ENCODE assay signal across 23 cellular contexts in genomic region chr16:4933433-4933832, GRCh38. TPM values are rescaled to one million over a fixed set of nuclear protein-coding genes. Genes with fewer than 3 reads are reported as not detected.
"Had no signal": no experiment of that assay in that cellular context is flagged by ENCODE, and none has a peak within 500 bp of the region (broad histone marks: within the 10 kb centered on the region; RNA-seq: fewer than 3 reads in every experiment).

No MANE protein-coding gene starts in this region.

- H3K27ac ChIP-seq: cardiac muscle cell, heart right ventricle, prostate gland, testis had no signal

- ATAC-seq: activated CD8-positive, alpha-beta memory T cell treated with anti-CD3 and anti-CD28 coated beads, Interleukin-2, amount 10 ng/mL, durations not matched to agents 7 days and 5 days; activated CD8-positive, alpha-beta T cell treated with anti-CD3 and anti-CD28 coated beads for 36 hours; heart right ventricle; left cardiac atrium; stimulated activated naive B cell treated with anti-CD40 and anti-IgM and Interleukin-4, amounts not matched to agents 10 μg/mL and 1 μg/mL and 100 μg/mL, for 72 hours had no signal

- H3K27ac Mint-ChIP-seq: activated CD4-positive, alpha-beta T cell treated with anti-CD3 and anti-CD28 coated beads, Interleukin-2, amount 10 ng/mL, durations not matched to agents 7 days and 5 days; activated CD8-positive, alpha-beta memory T cell treated with anti-CD3 and anti-CD28 coated beads, Interleukin-2, amount 10 ng/mL, durations not matched to agents 7 days and 5 days; activated CD8-positive, alpha-beta T cell treated with anti-CD3 and anti-CD28 coated beads for 36 hours; activated naive CD4-positive, alpha-beta T cell treated with anti-CD3 and anti-CD28 coated beads, Interleukin-2, amount 10 ng/mL, durations not matched to agents 7 days and 5 days; naive B cell; stimulated activated naive B cell treated with anti-CD40 and anti-IgM and Interleukin-4, amounts not matched to agents 10 μg/mL and 1 μg/mL and 100 μg/mL, for 72 hours; T-helper 1 cell treated with Interleukin-12 subunit alpha and Interleukin-12 subunit beta and Interleukin-4 antibody, amounts not matched to agents 30 μg/mL and 1 μg/mL, for 36 hours had no signal

- H3K36me3 Mint-ChIP-seq: activated CD8-positive, alpha-beta memory T cell treated with anti-CD3 and anti-CD28 coated beads, Interleukin-2, amount 10 ng/mL, durations not matched to agents 7 days and 5 days; activated naive CD4-positive, alpha-beta T cell treated with anti-CD3 and anti-CD28 coated beads, Interleukin-2, amount 10 ng/mL, durations not matched to agents 7 days and 5 days had no signal

- H3K27me3 ChIP-seq: cardiac muscle cell, testis had no signal

- DNase-seq: activated CD4-positive, alpha-beta T cell treated with anti-CD3 and anti-CD28 coated beads, Interleukin-2, amount 10 ng/mL, durations not matched to agents 7 days and 5 days; activated CD8-positive, alpha-beta memory T cell treated with anti-CD3 and anti-CD28 coated beads, Interleukin-2, amount 10 ng/mL, durations not matched to agents 7 days and 5 days; activated CD8-positive, alpha-beta T cell treated with anti-CD3 and anti-CD28 coated beads for 36 hours; activated effector memory CD4-positive, alpha-beta T cell treated with anti-CD3 and anti-CD28 coated beads, Interleukin-2, amount 50 U/mL, for 16 hours; activated naive CD4-positive, alpha-beta T cell treated with anti-CD3 and anti-CD28 coated beads, Interleukin-2, amount 10 ng/mL, durations not matched to agents 7 days and 5 days; activated T-cell treated with anti-CD3 and anti-CD28 coated beads for 4 hours; amygdala; foreskin fibroblast; heart right ventricle; islet precursor cell; left cardiac atrium; mesendoderm; naive B cell; stimulated activated CD4-positive, alpha-beta T cell treated with anti-CD3 and anti-CD28 coated beads, Interleukin-2, amount 100 ng/mL, for 48 hours; stimulated activated CD8-positive, alpha-beta memory T cell treated with anti-CD3 and anti-CD28 coated beads, Interleukin-4, amount 100 ng/mL, for 48 hours; stimulated activated naive B cell treated with anti-CD40 and anti-IgM and Interleukin-4, amounts not matched to agents 10 μg/mL and 1 μg/mL and 100 μg/mL, for 72 hours; T1000; testis; upper lobe of left lung had no signal

- H3K9me3 ChIP-seq: heart right ventricle, prostate gland, testis, upper lobe of left lung had no signal

- H3K36me3 ChIP-seq: cardiac muscle cell, heart right ventricle, prostate gland, upper lobe of left lung had no signal

- H3K4me3 Mint-ChIP-seq: activated CD4-positive, alpha-beta T cell treated with anti-CD3 and anti-CD28 coated beads, Interleukin-2, amount 10 ng/mL, durations not matched to agents 7 days and 5 days; activated CD8-positive, alpha-beta memory T cell treated with anti-CD3 and anti-CD28 coated beads, Interleukin-2, amount 10 ng/mL, durations not matched to agents 7 days and 5 days; activated CD8-positive, alpha-beta T cell treated with anti-CD3 and anti-CD28 coated beads for 36 hours; activated naive CD4-positive, alpha-beta T cell treated with anti-CD3 and anti-CD28 coated beads, Interleukin-2, amount 10 ng/mL, durations not matched to agents 7 days and 5 days; naive B cell; neural crest cell; stimulated activated naive B cell treated with anti-CD40 and anti-IgM and Interleukin-4, amounts not matched to agents 10 μg/mL and 1 μg/mL and 100 μg/mL, for 72 hours; T-helper 1 cell treated with Interleukin-12 subunit alpha and Interleukin-12 subunit beta and Interleukin-4 antibody, amounts not matched to agents 30 μg/mL and 1 μg/mL, for 36 hours had no signal

- H3K4me3 ChIP-seq: cardiac muscle cell, heart right ventricle, prostate gland, testis, upper lobe of left lung had no signal

- H3K9me3 Mint-ChIP-seq: activated CD4-positive, alpha-beta T cell treated with anti-CD3 and anti-CD28 coated beads, Interleukin-2, amount 10 ng/mL, durations not matched to agents 7 days and 5 days; activated CD8-positive, alpha-beta T cell treated with anti-CD3 and anti-CD28 coated beads for 36 hours; activated naive CD4-positive, alpha-beta T cell treated with anti-CD3 and anti-CD28 coated beads, Interleukin-2, amount 10 ng/mL, durations not matched to agents 7 days and 5 days; neural crest cell; T-helper 1 cell treated with Interleukin-12 subunit alpha and Interleukin-12 subunit beta and Interleukin-4 antibody, amounts not matched to agents 30 μg/mL and 1 μg/mL, for 36 hours had no signal

RNA-seq across cellular contexts. Expression of gene PPL, which starts 3.5 kb away (rescaled TPM):
- total RNA-seq: activated CD4-positive, alpha-beta T cell treated with anti-CD3 and anti-CD28 coated beads, Interleukin-2, amount 10 ng/mL, durations not matched to agents 7 days and 5 days had no signal

RNA-seq across cellular contexts. Expression of gene SEC14L5, which starts 24.7 kb away (rescaled TPM):
- total RNA-seq: activated CD4-positive, alpha-beta T cell treated with anti-CD3 and anti-CD28 coated beads, Interleukin-2, amount 10 ng/mL, durations not matched to agents 7 days and 5 days; activated CD8-positive, alpha-beta memory T cell treated with anti-CD3 and anti-CD28 coated beads, Interleukin-2, amount 10 ng/mL, durations not matched to agents 7 days and 5 days had no signal
- polyA plus RNA-seq: cardiac muscle cell had no signal
